8 cellular contexts compared by ENCODE assay signal in genomic region chr5:134176523-134177196, GRCh38. TPM values are rescaled to one million over a fixed set of nuclear protein-coding genes. Genes with fewer than 3 reads are reported as not detected.
DNase-seq lines count a peak whose midpoint lies in the region; ATAC-seq and TF ChIP-seq lines count a peak whose summit lies in the region.

Gene SKP1, minus strand, starts transcription at chr5:134176950. Its CDS starts 2,928 bp downstream, at chr5:134174022.

- H3K4me3 Mint-ChIP-seq in CD4-positive, alpha-beta T cell, result peak within 1 kb of the TSS; percentile 97

- peak within 1 kb of the TSS; percentile 86 for H3K4me3 ChIP-seq in effector memory CD4-positive, alpha-beta T cell (ENCODE audit: insufficient read depth, low read depth, low read length, poor library complexity, severe bottlenecking)

- ATAC-seq in CD4-positive, alpha-beta T cell (ENCODE audit: poor library complexity), result peak; percentile 83
- ATAC-seq in GM19395 (IDR thresholded peaks at IDR 0.05; ENCODE audit: unreplicated experiment) (peak; percentile 80), HG03521 (IDR thresholded peaks at IDR 0.05; ENCODE audit: unreplicated experiment) (peak; percentile 78)

- CTCF ChIA-PET in CD4-positive, alpha-beta T cell (lab: Charles Lee), result interaction anchor here (1.1 to 1.6 kb wide), 4 partner anchors 15 to 411 kb away, joined by 3 to 8 read pairs (median 4); no protein-coding TSS in a partner anchor

- no peaks in the 10 kb centered on the region for H3K27me3 ChIP-seq in CD4-positive, alpha-beta T cell (ENCODE audit: control insufficient read depth, insufficient read depth, low read length)
- no peaks in the 10 kb centered on the region for H3K27me3 ChIP-seq in effector memory CD4-positive, alpha-beta T cell (replicated peaks; ENCODE audit: control insufficient read depth, insufficient read depth, low read length, poor library complexity, severe bottlenecking)

- intact Hi-C loops in CD4-positive, alpha-beta T cell (cut with DNase I, micrococcal nuclease), result loop anchor here (2.0 to 10.0 kb wide), 4 partner anchors 50 to 561 kb away; partner anchors contain the start of genes PPP2CA (in 2 of the 2), CAMLG (in 1 of the 2), JADE2 (in 1 of the 2) and UBE2B (in 1 of the 2)

- peak within 1 kb of the TSS; percentile 98 for H3K27ac Mint-ChIP-seq in CD4-positive, alpha-beta T cell

- peaks cover 36% of the 10 kb centered on the region for H3K4me1 Mint-ChIP-seq in CD4-positive, alpha-beta T cell (ENCODE audit: low read depth)

- H3K36me3 Mint-ChIP-seq in CD4-positive, alpha-beta T cell (ENCODE audit: low read depth), result peaks cover 48% of the 10 kb centered on the region

- peak; percentile 76 to 90 (median 82) for DNase-seq in CD4-positive, alpha-beta T cell
- DNase-seq in NOMO-1 treated with DMSO at 0.1 percent for 48 hours (lab: John Stamatoyannopoulos, UW; ENCODE audit: unreplicated experiment), result peak; percentile 79
- DNase-seq in activated CD8-positive, alpha-beta memory T cell treated with anti-CD3 and anti-CD28 coated beads for 4 hours (ENCODE audit: low read depth in 2 of 2), result peak; percentile 60 to 64
- DNase-seq in effector memory CD4-positive, alpha-beta T cell, result peak; percentile 70 to 75 (median 73)
- peak; percentile 87 for DNase-seq in medulla oblongata (ENCODE audit: extremely low spot score)
- DNase-seq in stimulated activated CD4-positive, alpha-beta T cell treated with anti-CD3 and anti-CD28 coated beads, TNF-alpha, amount 100 ng/mL, for 48 hours (ENCODE audit: low read depth in 3 of 3), result peak; percentile 70 to 77 (median 76)

- peak within 1 kb of the TSS; percentile 99 for H3K27ac ChIP-seq in CD4-positive, alpha-beta T cell (ENCODE audit: low read depth, low read length)
- peak within 1 kb of the TSS; percentile 98 for H3K27ac ChIP-seq in effector memory CD4-positive, alpha-beta T cell (ENCODE audit: insufficient read depth, low read length, poor library complexity, severe bottlenecking)

- no peaks in the 10 kb centered on the region for H3K9me3 ChIP-seq in CD4-positive, alpha-beta T cell (ENCODE audit: control insufficient read depth, low read length)
- H3K9me3 ChIP-seq in effector memory CD4-positive, alpha-beta T cell (ENCODE audit: control insufficient read depth, low read length), result no peaks in the 10 kb centered on the region

- no peak for TF ChIP-seq CTCF in CD4-positive, alpha-beta T cell (IDR thresholded peaks at IDR 0.05)

- POLR2A ChIA-PET in CD4-positive, alpha-beta T cell (lab: Charles Lee), result interaction anchor here (0.5 to 10.9 kb wide), 49 partner anchors 8 to 729 kb away, joined by 3 to 142 read pairs (median 5); partner anchors contain the start of genes CDKN2AIPNL, JADE2, PCBD2 and PPP2CA

- H3K4me1 ChIP-seq in effector memory CD4-positive, alpha-beta T cell (ENCODE audit: control insufficient read depth, insufficient read depth, low read length, poor library complexity, severe bottlenecking), result peaks cover 16% of the 10 kb centered on the region

- peaks cover 22% of the 10 kb centered on the region for H3K36me3 ChIP-seq in effector memory CD4-positive, alpha-beta T cell (ENCODE audit: control insufficient read depth, insufficient read depth, low read length)

- no peaks in the 10 kb centered on the region for H3K27me3 Mint-ChIP-seq in CD4-positive, alpha-beta T cell

- H3K9me3 Mint-ChIP-seq in CD4-positive, alpha-beta T cell, result no peaks in the 10 kb centered on the region

RNA-seq across cellular contexts. Expression of gene SKP1, which starts in this region (rescaled TPM):
- 100 to 1,000 TPM; 303 to 314 TPM for total RNA-seq in CD4-positive, alpha-beta T cell

Comparison
In these comparisons a context has a peak if more than half of its experiments do, and no peak if none do; other contexts are left out.
1. Peak in every context shown above with its lines: DNase-seq, ATAC-seq, H3K4me3 ChIP-seq and H3K27ac ChIP-seq.